In the genomic region with DNA sequence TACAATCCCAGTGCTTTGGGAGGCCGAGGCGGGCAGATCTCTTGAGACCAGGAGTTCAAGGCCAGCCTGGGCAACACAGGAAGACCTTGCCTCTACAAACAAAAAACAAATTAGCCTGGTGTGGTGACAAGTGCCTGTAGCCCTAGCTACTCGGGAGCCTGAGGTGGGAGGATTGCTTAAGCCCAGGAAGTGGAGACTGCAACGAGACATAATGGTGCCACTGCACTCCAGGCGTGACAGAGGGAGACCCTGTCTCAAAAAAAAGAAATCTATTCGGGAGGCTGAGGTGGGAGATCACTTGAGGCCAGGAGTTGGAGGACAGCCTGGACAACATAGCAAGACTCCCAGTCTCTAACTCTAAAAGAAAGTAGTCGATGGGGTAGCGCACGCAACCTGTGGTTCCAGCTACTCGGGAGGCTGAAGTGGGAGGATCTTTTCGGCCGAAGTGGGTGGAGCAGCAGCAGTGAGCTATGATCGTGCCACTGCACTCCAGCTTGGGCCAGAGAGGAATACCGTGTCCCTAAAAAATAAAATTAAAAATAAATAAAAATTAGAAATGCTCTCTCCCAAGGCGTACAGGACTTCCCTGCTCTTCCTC, we compare ENCODE assay signal across 1 cellular context.
A peak's percentile ranks its signal among the peaks of the same experiment; 100 is the strongest.
TF ChIP-seq lines count a peak whose summit lies in the region.

No MANE protein-coding gene starts in this region.

TF ChIP-seq in HepG2, 621 proteins besides CTCF, POLR2A, EP300 and RAD21 (continues in another document):
- TF ChIP-seq ZNF609 (CRISPR knock-in tag; IDR thresholded peaks at IDR 0.05; ENCODE audit: borderline replicate concordance) (peak; percentile 63), TAF15 (IDR thresholded peaks at IDR 0.05; ENCODE audit: low read depth, low read length, poor library complexity, severe bottlenecking) (no peak), NAIF1 (CRISPR knock-in tag; IDR thresholded peaks at IDR 0.05; ENCODE audit: borderline replicate concordance) (peak; percentile 38; the same call in 1 of the 2 replicates), MIER3 (CRISPR knock-in tag; IDR thresholded peaks at IDR 0.05; ENCODE audit: borderline replicate concordance) (0 out of 2 replicates have a peak, but pooled peaks have one; percentile 25), IRF2 (CRISPR knock-in tag; IDR thresholded peaks at IDR 0.05) (0 out of 2 replicates have a peak, but pooled peaks have one; percentile 24), HNRNPLL (IDR thresholded peaks at IDR 0.05; ENCODE audit: low read depth, low read length, poor library complexity, severe bottlenecking) (no peak), HOXA3 (CRISPR knock-in tag; IDR thresholded peaks at IDR 0.05) (0 out of 2 replicates have a peak, but pooled peaks have one; percentile 43), HNF4A (CRISPR knock-in tag; IDR thresholded peaks at IDR 0.05) (peak; percentile 77), BRCA1 (CRISPR knock-in tag; IDR thresholded peaks at IDR 0.05) (no peak), FOXO1 (CRISPR knock-in tag; IDR thresholded peaks at IDR 0.05) (peak; percentile 12; the same call in 1 of the 2 replicates), ZNF234 (CRISPR knock-in tag; conservative IDR thresholded peaks at IDR 0.05) (no peak), MTA3 (CRISPR knock-in tag; IDR thresholded peaks at IDR 0.05) (no peak), SCMH1 (CRISPR knock-in tag; IDR thresholded peaks at IDR 0.05; ENCODE audit: borderline replicate concordance) (no peak), RFXAP (CRISPR knock-in tag; IDR thresholded peaks at IDR 0.05; ENCODE audit: borderline replicate concordance) (0 out of 2 replicates have a peak, but pooled peaks have one; percentile 40), ZFP37 (CRISPR knock-in tag; IDR thresholded peaks at IDR 0.05; ENCODE audit: borderline replicate concordance) (no peak), NCOR1 (IDR thresholded peaks at IDR 0.05; ENCODE audit: borderline replicate concordance, low read length) (no peak), TEAD2 (CRISPR knock-in tag; IDR thresholded peaks at IDR 0.05) (0 out of 2 replicates have a peak, but pooled peaks have one; percentile 23), ELF3 (CRISPR knock-in tag; IDR thresholded peaks at IDR 0.05) (peak; percentile 32; the same call in 1 of the 2 replicates), ZNF83 (CRISPR knock-in tag; IDR thresholded peaks at IDR 0.05; ENCODE audit: borderline replicate concordance) (no peak), ZMYM4 (CRISPR knock-in tag; IDR thresholded peaks at IDR 0.05) (peak; percentile 15; the same call in 1 of the 2 replicates), CEBPB (IDR thresholded peaks at IDR 0.05; ENCODE audit: borderline replicate concordance, low read depth, low read length) (peak; percentile 51; the same call in 1 of the 2 replicates), MLLT10 (CRISPR knock-in tag; IDR thresholded peaks at IDR 0.05) (no peak), AKAP8 (CRISPR knock-in tag; IDR thresholded peaks at IDR 0.05) (no peak), ZXDC (CRISPR knock-in tag; IDR thresholded peaks at IDR 0.05) (peak; percentile 69; the same call in 1 of the 2 replicates), ZNF564 (CRISPR knock-in tag; IDR thresholded peaks at IDR 0.05) (no peak), SIN3B (IDR thresholded peaks at IDR 0.05; ENCODE audit: low read length) (no peak), ZNF691 (CRISPR knock-in tag; IDR thresholded peaks at IDR 0.05; ENCODE audit: borderline replicate concordance, low read depth) (peak; percentile 22; the same call in 1 of the 2 replicates), ETV5 (CRISPR knock-in tag; IDR thresholded peaks at IDR 0.05; ENCODE audit: borderline replicate concordance) (peak; percentile 77), ZNF264 (CRISPR knock-in tag; IDR thresholded peaks at IDR 0.05) (0 out of 2 replicates have a peak, but pooled peaks have one; percentile 38), FOSL2 (CRISPR knock-in tag; IDR thresholded peaks at IDR 0.05) (peak; percentile 9; the same call in 1 of the 2 replicates), CC2D1A (CRISPR knock-in tag; IDR thresholded peaks at IDR 0.05) (no peak), KAT2B (IDR thresholded peaks at IDR 0.05; ENCODE audit: borderline replicate concordance, low read depth, low read length) (no peak), CBX1 (IDR thresholded peaks at IDR 0.05; ENCODE audit: low read depth) (no peak), SP140L (CRISPR knock-in tag; IDR thresholded peaks at IDR 0.05; ENCODE audit: borderline replicate concordance) (0 out of 2 replicates have a peak, but pooled peaks have one; percentile 21), ZNF326 (CRISPR knock-in tag; IDR thresholded peaks at IDR 0.05; ENCODE audit: borderline replicate concordance) (no peak), RXRA (CRISPR knock-in tag; IDR thresholded peaks at IDR 0.05) (no peak), FOXP1 (IDR thresholded peaks at IDR 0.05) (no peak), FOXP1 (CRISPR knock-in tag; IDR thresholded peaks at IDR 0.05) (peak; percentile 47; the same call in 1 of the 2 replicates), FOXA3 (CRISPR knock-in tag; IDR thresholded peaks at IDR 0.05) (0 out of 2 replicates have a peak, but pooled peaks have one; percentile 42), RBM22 (optimal IDR thresholded peaks at IDR 0.05; ENCODE audit: low read length) (no peak), PRDM10 (CRISPR knock-in tag; IDR thresholded peaks at IDR 0.05; ENCODE audit: low read depth) (0 out of 2 replicates have a peak, but pooled peaks have one; percentile 14), PITX1 (CRISPR knock-in tag; IDR thresholded peaks at IDR 0.05) (peak; percentile 35; the same call in 1 of the 2 replicates), SIX4 (CRISPR knock-in tag; IDR thresholded peaks at IDR 0.05) (no peak), ZMYM2 (CRISPR knock-in tag; IDR thresholded peaks at IDR 0.05) (peak; percentile 56), ZNF878 (CRISPR knock-in tag; IDR thresholded peaks at IDR 0.05) (no peak)
- TF ChIP-seq, protein P1, sequence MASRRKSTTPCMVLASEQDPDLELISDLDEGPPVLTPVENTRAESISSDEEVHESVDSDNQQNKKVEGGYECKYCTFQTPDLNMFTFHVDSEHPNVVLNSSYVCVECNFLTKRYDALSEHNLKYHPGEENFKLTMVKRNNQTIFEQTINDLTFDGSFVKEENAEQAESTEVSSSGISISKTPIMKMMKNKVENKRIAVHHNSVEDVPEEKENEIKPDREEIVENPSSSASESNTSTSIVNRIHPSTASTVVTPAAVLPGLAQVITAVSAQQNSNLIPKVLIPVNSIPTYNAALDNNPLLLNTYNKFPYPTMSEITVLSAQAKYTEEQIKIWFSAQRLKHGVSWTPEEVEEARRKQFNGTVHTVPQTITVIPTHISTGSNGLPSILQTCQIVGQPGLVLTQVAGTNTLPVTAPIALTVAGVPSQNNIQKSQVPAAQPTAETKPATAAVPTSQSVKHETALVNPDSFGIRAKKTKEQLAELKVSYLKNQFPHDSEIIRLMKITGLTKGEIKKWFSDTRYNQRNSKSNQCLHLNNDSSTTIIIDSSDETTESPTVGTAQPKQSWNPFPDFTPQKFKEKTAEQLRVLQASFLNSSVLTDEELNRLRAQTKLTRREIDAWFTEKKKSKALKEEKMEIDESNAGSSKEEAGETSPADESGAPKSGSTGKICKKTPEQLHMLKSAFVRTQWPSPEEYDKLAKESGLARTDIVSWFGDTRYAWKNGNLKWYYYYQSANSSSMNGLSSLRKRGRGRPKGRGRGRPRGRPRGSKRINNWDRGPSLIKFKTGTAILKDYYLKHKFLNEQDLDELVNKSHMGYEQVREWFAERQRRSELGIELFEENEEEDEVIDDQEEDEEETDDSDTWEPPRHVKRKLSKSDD (CRISPR knock-in tag; IDR thresholded peaks at IDR 0.05; ENCODE audit: low read depth), result no peak
- TF ChIP-seq, protein P2, sequence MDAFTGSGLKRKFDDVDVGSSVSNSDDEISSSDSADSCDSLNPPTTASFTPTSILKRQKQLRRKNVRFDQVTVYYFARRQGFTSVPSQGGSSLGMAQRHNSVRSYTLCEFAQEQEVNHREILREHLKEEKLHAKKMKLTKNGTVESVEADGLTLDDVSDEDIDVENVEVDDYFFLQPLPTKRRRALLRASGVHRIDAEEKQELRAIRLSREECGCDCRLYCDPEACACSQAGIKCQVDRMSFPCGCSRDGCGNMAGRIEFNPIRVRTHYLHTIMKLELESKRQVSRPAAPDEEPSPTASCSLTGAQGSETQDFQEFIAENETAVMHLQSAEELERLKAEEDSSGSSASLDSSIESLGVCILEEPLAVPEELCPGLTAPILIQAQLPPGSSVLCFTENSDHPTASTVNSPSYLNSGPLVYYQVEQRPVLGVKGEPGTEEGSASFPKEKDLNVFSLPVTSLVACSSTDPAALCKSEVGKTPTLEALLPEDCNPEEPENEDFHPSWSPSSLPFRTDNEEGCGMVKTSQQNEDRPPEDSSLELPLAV (CRISPR knock-in tag; conservative IDR thresholded peaks at IDR 0.05; ENCODE audit: low read depth), result no peak
